In genomic region chr9:127608104-127608966, GRCh38 we compare ENCODE assay signal across 8 cellular contexts. TPM values are rescaled to one million over a fixed set of nuclear protein-coding genes. Genes with fewer than 3 reads are reported as not detected.
A peak's percentile ranks its signal among the peaks of the same experiment; 100 is the strongest.
DNase-seq lines count a peak whose midpoint lies in the region; ATAC-seq and TF ChIP-seq lines count a peak whose summit lies in the region.

No MANE protein-coding gene starts in this region.

- H3K9me3 Mint-ChIP-seq in central memory CD8-positive, alpha-beta T cell = no peaks in the 10 kb centered on the region

- ATAC-seq in central memory CD8-positive, alpha-beta T cell (replicated peaks; ENCODE audit: extremely low read depth, poor library complexity, severe bottlenecking) = peak; percentile 55
- no peak for ATAC-seq in HG02763 (IDR thresholded peaks at IDR 0.05; ENCODE audit: unreplicated experiment)

- H3K4me3 Mint-ChIP-seq in central memory CD8-positive, alpha-beta T cell = peak overlapping the region; percentile 79

- DNase-seq in GM20000 (ENCODE audit: low spot score) (peak; percentile 87), NCI-H2227 treated with DMSO at 0.1 percent for 48 hours (lab: John Stamatoyannopoulos, UW) (peak; percentile 92), kidney tubule cell (ENCODE audit: low spot score) (peak; percentile 82), Karpas-422 (no peak)
- peak; percentile 61 to 64 for DNase-seq in activated CD4-positive, alpha-beta T cell treated with anti-CD3 and anti-CD28 coated beads for 24 hours (ENCODE audit: low read depth in 2 of 2)
- DNase-seq in central memory CD8-positive, alpha-beta T cell (ENCODE audit: low spot score in 2 of 2) = peak; percentile 50 to 52
- DNase-seq in stimulated activated CD4-positive, alpha-beta T cell treated with anti-CD3 and anti-CD28 coated beads, Interleukin-15, amount 100 ng/mL, for 24 hours = peak; percentile 89

- H3K9ac ChIP-seq in Karpas-422 (ENCODE audit: low read length) = no peak overlapping the region

- no peak overlapping the region for H3K27ac ChIP-seq in Karpas-422 (ENCODE audit: low read length)

- H3K36me3 ChIP-seq in Karpas-422 (ENCODE audit: insufficient read depth, low read length) = no peaks in the 10 kb centered on the region

- peak overlapping the region; percentile 87 for H3K27ac Mint-ChIP-seq in central memory CD8-positive, alpha-beta T cell (ENCODE audit: low read depth)

- H3K4me3 ChIP-seq in Karpas-422 (ENCODE audit: low read length) = no peak overlapping the region

- no peak for TF ChIP-seq CTCF in GM20000 (IDR thresholded peaks at IDR 0.05; ENCODE audit: extremely low read depth, missing control alignments)

- no peak overlapping the region for H2AFZ ChIP-seq in Karpas-422 (ENCODE audit: low read length)

- no peak overlapping the region for H3K4me2 ChIP-seq in Karpas-422 (ENCODE audit: low read depth, low read length, poor library complexity, severe bottlenecking)

- H3K4me1 ChIP-seq in Karpas-422 (ENCODE audit: low read length) = peaks cover 13% of the 10 kb centered on the region

- no peaks in the 10 kb centered on the region for H3K27me3 ChIP-seq in Karpas-422 (ENCODE audit: low read length)

- no peaks in the 10 kb centered on the region for H3K79me2 ChIP-seq in Karpas-422 (ENCODE audit: low read length)

- H3K9me3 ChIP-seq in Karpas-422 (ENCODE audit: low read length) = no peaks in the 10 kb centered on the region

- H3K4me1 Mint-ChIP-seq in central memory CD8-positive, alpha-beta T cell = peaks cover 22% of the 10 kb centered on the region

- H3K27me3 Mint-ChIP-seq in central memory CD8-positive, alpha-beta T cell = peaks cover 21% of the 10 kb centered on the region

- no peaks in the 10 kb centered on the region for H4K20me1 ChIP-seq in Karpas-422 (ENCODE audit: insufficient read depth, low read depth, low read length)

- no peaks in the 10 kb centered on the region for H3K9me2 ChIP-seq in Karpas-422 (replicated peaks; ENCODE audit: insufficient read depth, low read length)

- H3K36me3 Mint-ChIP-seq in central memory CD8-positive, alpha-beta T cell (ENCODE audit: insufficient read depth) = peaks cover 5% of the 10 kb centered on the region

RNA-seq across cellular contexts. Expression of gene STXBP1, which starts 3.7 kb away (rescaled TPM):
- total RNA-seq in Karpas-422 (2014; rRNA removed; shearing (Covaris generic); ENCODE audit: low replicate concordance) = 3.1 and 3.6 TPM in 2 replicates
